11 cellular contexts compared by ENCODE assay signal in the genomic region with DNA sequence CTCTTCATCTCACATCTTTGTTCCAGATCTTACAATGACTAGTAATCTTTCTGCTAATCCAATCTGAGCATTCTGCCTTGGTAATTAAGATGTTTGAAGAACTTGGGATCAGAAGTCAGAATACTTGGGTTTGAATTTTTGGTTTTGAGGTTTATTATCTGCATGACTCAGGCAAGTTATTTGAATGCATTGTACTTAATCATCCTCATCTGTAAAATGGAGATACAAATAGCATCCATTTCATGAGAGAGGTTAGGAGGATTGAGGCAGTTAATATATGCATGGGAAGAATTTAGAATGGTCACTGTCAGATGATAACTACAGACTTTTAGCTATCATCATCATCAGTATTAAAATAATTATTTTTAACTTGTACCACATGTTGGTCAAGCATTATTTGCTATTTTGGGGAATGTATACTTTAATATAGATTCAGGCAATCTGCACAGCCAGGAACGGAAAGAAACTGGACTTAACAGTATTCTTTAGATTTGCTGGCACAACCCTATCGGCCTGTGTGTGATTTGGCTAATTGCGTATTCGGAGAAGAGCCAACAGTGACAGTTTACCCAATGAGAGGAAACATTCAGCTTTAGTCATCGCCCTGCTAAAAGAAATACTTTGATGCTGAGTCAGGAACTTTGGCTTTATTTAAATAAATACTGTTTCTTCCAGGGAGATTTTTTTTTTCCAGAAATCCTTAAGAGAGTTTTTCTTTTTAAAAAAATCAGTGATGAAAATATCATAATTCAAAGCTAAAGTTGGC.
A peak's percentile ranks its signal among the peaks of the same experiment; 100 is the strongest.
DNase-seq lines count a peak whose midpoint lies in the region; ATAC-seq and TF ChIP-seq lines count a peak whose summit lies in the region.
"Had no signal": no experiment of that assay in that cellular context is flagged by ENCODE, and none has a peak within 500 bp of the region (broad histone marks: within the 10 kb centered on the region; RNA-seq: fewer than 3 reads in every experiment).

No MANE protein-coding gene starts in this region.

- 39 to 56% methylated on average over 5 of the region's 5 CpGs for WGBS in tibial nerve, 2 donors

- no peaks in the 10 kb centered on the region for H3K9me3 Mint-ChIP-seq in activated CD8-positive, alpha-beta T cell treated with anti-CD3 and anti-CD28 coated beads, Interleukin-2, amount 10 ng/mL, durations not matched to agents 7 days and 5 days (ENCODE audit: insufficient read depth)
- peaks cover 20% of the 10 kb centered on the region for H3K9me3 Mint-ChIP-seq in activated T-cell treated with anti-CD3 and anti-CD28 coated beads, Interleukin-2, amount 50 U/mL, for 4 hours

- H3K27ac ChIP-seq in tibial nerve: no peak overlapping the region
- H3K27ac ChIP-seq: vagina had no signal

- no peak for TF ChIP-seq EP300 in tibial nerve (IDR thresholded peaks at IDR 0.05)

- no peak overlapping the region for H3K4me3 ChIP-seq in tibial nerve
- H3K4me3 ChIP-seq: vagina had no signal

- no peaks in the 10 kb centered on the region for H3K9me3 ChIP-seq in tibial nerve
- H3K9me3 ChIP-seq: vagina had no signal

- no peaks in the 10 kb centered on the region for H3K4me1 ChIP-seq in tibial nerve
- H3K4me1 ChIP-seq: vagina had no signal

- no peaks in the 10 kb centered on the region for H3K36me3 ChIP-seq in tibial nerve
- H3K36me3 ChIP-seq: vagina had no signal

- H3K27ac Mint-ChIP-seq in activated CD8-positive, alpha-beta T cell treated with anti-CD3 and anti-CD28 coated beads, Interleukin-2, amount 10 ng/mL, durations not matched to agents 7 days and 5 days: no peak overlapping the region

- no peaks in the 10 kb centered on the region for H3K27me3 ChIP-seq in tibial nerve
- H3K27me3 ChIP-seq: vagina had no signal

- TF ChIP-seq CTCF in tibial nerve (IDR thresholded peaks at IDR 0.05): no peak

- no peaks in the 10 kb centered on the region for H3K36me3 Mint-ChIP-seq in activated CD8-positive, alpha-beta T cell treated with anti-CD3 and anti-CD28 coated beads, Interleukin-2, amount 10 ng/mL, durations not matched to agents 7 days and 5 days (ENCODE audit: low read depth)
- H3K36me3 Mint-ChIP-seq in activated T-cell treated with anti-CD3 and anti-CD28 coated beads, Interleukin-2, amount 50 U/mL, for 4 hours (ENCODE audit: insufficient read depth): no peaks in the 10 kb centered on the region

- TF ChIP-seq POLR2A in tibial nerve (IDR thresholded peaks at IDR 0.05): no peak

- CTCF ChIA-PET in activated CD8-positive, alpha-beta T cell treated with anti-CD3 and anti-CD28 coated beads, Interleukin-2, amount 10 ng/mL, durations not matched to agents 7 days and 5 days (lab: Charles Lee): no interaction called here

- peak; percentile 71 for DNase-seq in AG20443 (ENCODE audit: low spot score)
- peak; percentile 92 for DNase-seq in M059J (ENCODE audit: low read depth)
- peak; percentile 96 for DNase-seq in dedifferentiated amniotic fluid mesenchymal stem cell (ENCODE audit: extremely low spot score)
- DNase-seq in myocyte (ENCODE audit: low read depth): peak; percentile 73
- no peak for DNase-seq in tibial nerve (ENCODE audit: low spot score in 2 of 2)
- DNase-seq in activated CD8-positive, alpha-beta T cell treated with anti-CD3 and anti-CD28 coated beads, Interleukin-2, amount 10 ng/mL, durations not matched to agents 7 days and 5 days: no peak
- no peak for DNase-seq in mesenteric fat pad (ENCODE audit: low spot score)
- DNase-seq in activated T-cell treated with anti-CD3 and anti-CD28 coated beads, Interleukin-2, amount 50 U/mL, for 4 hours: no peak
- DNase-seq: amygdala had no signal

- H3K4me3 Mint-ChIP-seq in activated CD8-positive, alpha-beta T cell treated with anti-CD3 and anti-CD28 coated beads, Interleukin-2, amount 10 ng/mL, durations not matched to agents 7 days and 5 days: no peak overlapping the region
- H3K4me3 Mint-ChIP-seq in activated T-cell treated with anti-CD3 and anti-CD28 coated beads, Interleukin-2, amount 50 U/mL, for 4 hours: no peak overlapping the region

- no peaks in the 10 kb centered on the region for H3K4me1 Mint-ChIP-seq in activated CD8-positive, alpha-beta T cell treated with anti-CD3 and anti-CD28 coated beads, Interleukin-2, amount 10 ng/mL, durations not matched to agents 7 days and 5 days (ENCODE audit: low read depth)
- H3K4me1 Mint-ChIP-seq in activated T-cell treated with anti-CD3 and anti-CD28 coated beads, Interleukin-2, amount 50 U/mL, for 4 hours (ENCODE audit: low read depth): no peaks in the 10 kb centered on the region

- H3K27me3 Mint-ChIP-seq in activated CD8-positive, alpha-beta T cell treated with anti-CD3 and anti-CD28 coated beads, Interleukin-2, amount 10 ng/mL, durations not matched to agents 7 days and 5 days (ENCODE audit: low read depth): no peaks in the 10 kb centered on the region
- no peaks in the 10 kb centered on the region for H3K27me3 Mint-ChIP-seq in activated T-cell treated with anti-CD3 and anti-CD28 coated beads, Interleukin-2, amount 50 U/mL, for 4 hours (ENCODE audit: low read depth)

- no peak for ATAC-seq in activated CD8-positive, alpha-beta T cell treated with anti-CD3 and anti-CD28 coated beads, Interleukin-2, amount 10 ng/mL, durations not matched to agents 7 days and 5 days
- ATAC-seq in activated T-cell treated with anti-CD3 and anti-CD28 coated beads, Interleukin-2, amount 50 U/mL, for 4 hours: no peak
- ATAC-seq: sciatic nerve had no signal

- POLR2A ChIA-PET in activated CD8-positive, alpha-beta T cell treated with anti-CD3 and anti-CD28 coated beads, Interleukin-2, amount 10 ng/mL, durations not matched to agents 7 days and 5 days (lab: Charles Lee): no interaction called here

Comparison
In these comparisons a context has a peak if more than half of its experiments do, and no peak if none do; other contexts are left out.
1. DNase-seq: peak in AG20443 (single experiment), M059J (single experiment), dedifferentiated amniotic fluid mesenchymal stem cell (single experiment) and myocyte (single experiment); none in tibial nerve (0 of 2), activated CD8-positive, alpha-beta T cell treated with anti-CD3 and anti-CD28 coated beads, Interleukin-2, amount 10 ng/mL, durations not matched to agents 7 days and 5 days (single experiment), mesenteric fat pad (single experiment) and activated T-cell treated with anti-CD3 and anti-CD28 coated beads, Interleukin-2, amount 50 U/mL, for 4 hours (single experiment).